ENCODE assay signal across 8 cellular contexts in the genomic region with DNA sequence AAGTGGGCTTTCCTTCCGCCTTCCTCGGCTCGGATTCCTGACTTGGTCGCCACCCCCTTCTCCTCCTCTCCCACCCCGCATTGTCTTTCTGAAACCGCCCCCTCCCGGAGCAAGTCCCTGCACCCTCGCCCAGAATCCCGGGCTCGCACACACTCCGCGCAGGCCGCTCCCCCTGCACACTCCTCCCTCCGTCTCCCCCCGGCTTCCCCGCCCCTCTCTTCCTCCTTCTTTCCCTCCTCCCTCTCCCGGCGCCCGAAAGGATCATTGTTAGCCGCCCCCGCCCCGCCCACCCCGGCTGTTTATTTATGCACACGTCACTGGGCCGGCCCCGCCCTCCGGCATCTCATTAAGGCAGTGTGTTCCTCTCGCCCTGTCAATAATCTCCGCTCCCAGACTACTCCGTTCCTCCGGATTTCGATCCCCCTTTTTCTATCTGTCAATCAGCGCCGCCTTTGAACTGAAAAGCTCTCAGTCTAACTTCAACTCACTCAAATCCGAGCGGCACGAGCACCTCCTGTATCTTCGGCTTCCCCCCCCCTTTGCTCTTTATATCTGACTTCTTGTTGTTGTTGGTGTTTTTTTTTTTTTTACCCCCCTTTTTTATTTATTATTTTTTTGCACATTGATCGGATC.
DNase-seq lines count a peak whose midpoint lies in the region; ATAC-seq and TF ChIP-seq lines count a peak whose summit lies in the region.

A gene (plus strand): TSS at position 373 of the 633 bp plus-strand sequence. CDS start 510 bp downstream, outside the sequence.

- H3K4me3 ChIP-seq in Loucy (ENCODE audit: low read length, poor library complexity, severe bottlenecking) (peak within 1 kb of the TSS; percentile 88), muscle layer of duodenum (ENCODE audit: low read depth in 1 of 2, low read length in 2 of 2) (peak within 1 kb of the TSS; percentile 80 to 86)

- peak within 1 kb of the TSS; percentile 94 for H3K4me2 ChIP-seq in Loucy (ENCODE audit: low read depth, low read length, poor library complexity, severe bottlenecking)

- H3K4me1 ChIP-seq in Loucy (ENCODE audit: insufficient read depth, low read length, poor library complexity, severe bottlenecking) (peaks cover 21% of the 10 kb centered on the region), muscle layer of duodenum (ENCODE audit: control insufficient read depth in 1 of 2, insufficient read depth in 2 of 2, low read length in 2 of 2) (peaks cover 6 to 17% of the 10 kb centered on the region in 2 donors)

- peaks cover 29% of the 10 kb centered on the region for H3K4me1 Mint-ChIP-seq in stimulated activated naive CD8-positive, alpha-beta T cell treated with anti-CD3 and anti-CD28 coated beads, Interleukin-15, Interleukin-2, amounts not matched to agents 100 ng/mL and 50 ng/mL, for 24 hours (ENCODE audit: low read depth)

- H3K27me3 ChIP-seq in Loucy (ENCODE audit: insufficient read depth, low read length, poor library complexity, severe bottlenecking): no peaks in the 10 kb centered on the region
- no peaks in the 10 kb centered on the region for H3K27me3 ChIP-seq in muscle layer of duodenum (ENCODE audit: low read depth, low read length)

- H3K36me3 ChIP-seq in Loucy (ENCODE audit: insufficient read depth, low read length) (no peaks in the 10 kb centered on the region), muscle layer of duodenum (ENCODE audit: control insufficient read depth in 1 of 2, insufficient read depth in 2 of 2, low read length in 2 of 2) (no peaks in the 10 kb centered on the region)

- ATAC-seq in GM18867 (IDR thresholded peaks at IDR 0.05; ENCODE audit: unreplicated experiment): peak; percentile 59

- TF ChIP-seq CTCF in 22Rv1 (IDR thresholded peaks at IDR 0.05) (no peak), Loucy (conservative IDR thresholded peaks at IDR 0.05; ENCODE audit: low read length) (no peak)

- H3K4me3 Mint-ChIP-seq in stimulated activated naive CD8-positive, alpha-beta T cell treated with anti-CD3 and anti-CD28 coated beads, Interleukin-15, Interleukin-2, amounts not matched to agents 100 ng/mL and 50 ng/mL, for 24 hours: peak within 1 kb of the TSS; percentile 93

- peak; percentile 79 for DNase-seq in RPMI8226
- DNase-seq in activated effector memory CD4-positive, alpha-beta T cell treated with anti-CD3 and anti-CD28 coated beads, Interleukin-2, amount 50 U/mL, for 16 hours: peak; percentile 85
- DNase-seq in fibroblast of peridontal ligament (ENCODE audit: extremely low read depth): peak; percentile 96

- peaks cover 4% of the 10 kb centered on the region; the same call in 1 of the 2 replicates for H3F3A ChIP-seq in Loucy (ENCODE audit: low read depth)

- peaks cover 62% of the 10 kb centered on the region for H3K27me3 Mint-ChIP-seq in stimulated activated naive CD8-positive, alpha-beta T cell treated with anti-CD3 and anti-CD28 coated beads, Interleukin-15, Interleukin-2, amounts not matched to agents 100 ng/mL and 50 ng/mL, for 24 hours

- no peaks in the 10 kb centered on the region for H3K9me3 Mint-ChIP-seq in stimulated activated naive CD8-positive, alpha-beta T cell treated with anti-CD3 and anti-CD28 coated beads, Interleukin-15, Interleukin-2, amounts not matched to agents 100 ng/mL and 50 ng/mL, for 24 hours

- H2AFZ ChIP-seq in Loucy (ENCODE audit: low read length): peak within 1 kb of the TSS; percentile 86

- H3K27ac ChIP-seq in 22Rv1: peak within 1 kb of the TSS; percentile 42
- H3K27ac ChIP-seq in muscle layer of duodenum (ENCODE audit: low read length): peak within 1 kb of the TSS; percentile 96

- H3K9ac ChIP-seq in Loucy (ENCODE audit: low read depth, low read length, poor library complexity, severe bottlenecking): peak within 1 kb of the TSS; percentile 85

- no peaks in the 10 kb centered on the region for H4K20me1 ChIP-seq in Loucy (ENCODE audit: insufficient read depth, low read length, poor library complexity, severe bottlenecking)

- H3K36me3 Mint-ChIP-seq in stimulated activated naive CD8-positive, alpha-beta T cell treated with anti-CD3 and anti-CD28 coated beads, Interleukin-15, Interleukin-2, amounts not matched to agents 100 ng/mL and 50 ng/mL, for 24 hours (ENCODE audit: low read depth): no peaks in the 10 kb centered on the region

- no peaks in the 10 kb centered on the region for H3K9me2 ChIP-seq in Loucy (replicated peaks; ENCODE audit: low read depth, low read length)

- peaks cover 33% of the 10 kb centered on the region for H3K79me2 ChIP-seq in Loucy (ENCODE audit: insufficient read depth, low read length)

- peak within 1 kb of the TSS; percentile 86 for H3K27ac Mint-ChIP-seq in stimulated activated naive CD8-positive, alpha-beta T cell treated with anti-CD3 and anti-CD28 coated beads, Interleukin-15, Interleukin-2, amounts not matched to agents 100 ng/mL and 50 ng/mL, for 24 hours

- H3K9me3 ChIP-seq in Loucy (ENCODE audit: insufficient read depth, low read depth, low read length) (no peaks in the 10 kb centered on the region), muscle layer of duodenum (ENCODE audit: control insufficient read depth in 1 of 2, low read length in 2 of 2) (no peaks in the 10 kb centered on the region)

Comparison
In these comparisons a context has a peak if more than half of its experiments do, and no peak if none do; other contexts are left out.
1. Peak in every context shown above with its lines: DNase-seq, ATAC-seq, H3K4me3 ChIP-seq and H3K27ac ChIP-seq.